20 cellular contexts compared by ENCODE assay signal in genomic region chr5:1915316-1915715, GRCh38. TPM values are rescaled to one million over a fixed set of nuclear protein-coding genes. Genes with fewer than 3 reads are reported as not detected.
"Had no signal": no experiment of that assay in that cellular context is flagged by ENCODE, and none has a peak within 500 bp of the region (broad histone marks: within the 10 kb centered on the region; RNA-seq: fewer than 3 reads in every experiment).

No MANE protein-coding gene starts in this region.

- DNase-seq: KBM-7, MV-4-11, NCI-H1048, NCI-H1105, NCI-H1417, NCI-H1436 treated with DMSO at 0.1 percent for 48 hours, NCI-H1694, NCI-H187 treated with DMSO at 0.1 percent for 48 hours, NCI-H2029 treated with DMSO at 0.1 percent for 48 hours, NCI-H2227 treated with DMSO at 0.1 percent for 48 hours, NCI-H446, NCI-H510A, NCI-H524 treated with DMSO at 0.1 percent for 48 hours, NCI-H69, NCI-H774, RPMI8226, SHP77, SK-N-SH had no signal

- H3K9me3 ChIP-seq: SK-N-SH had no signal

- H3K9ac ChIP-seq: SK-N-SH had no signal

RNA-seq across cellular contexts. Expression of gene IRX4, which starts 32.6 kb away (rescaled TPM):
- total RNA-seq: HT-29, LHCN-M2 had no signal
- polyA plus RNA-seq: SK-N-SH had no signal
